Comparison of ENCODE assay signal across 1 cellular context in genomic region chr5:174094857-174095606, GRCh38.
TF ChIP-seq lines count a peak whose summit lies in the region.

No MANE protein-coding gene starts in this region.

TF ChIP-seq in H1, 55 proteins besides CTCF, POLR2A, EP300 and RAD21 (continued from another document):
- TF ChIP-seq RBBP5 (IDR thresholded peaks at IDR 0.05; ENCODE audit: borderline replicate concordance, low read depth, low read length) (no peak), TEAD4 (IDR thresholded peaks at IDR 0.05; ENCODE audit: low read depth, low read length) (no peak), KDM5A (IDR thresholded peaks at IDR 0.05; ENCODE audit: low read length) (no peak), RNF2 (IDR thresholded peaks at IDR 0.05; ENCODE audit: borderline replicate concordance, low read depth, low read length, missing control alignments, poor library complexity, severe bottlenecking) (no peak), YY1 (IDR thresholded peaks at IDR 0.05; ENCODE audit: low read depth, low read length) (no peak), GTF2F1 (IDR thresholded peaks at IDR 0.05; ENCODE audit: borderline replicate concordance, low read depth, low read length) (no peak), PHF8 (conservative IDR thresholded peaks at IDR 0.05; ENCODE audit: low read depth, low read length) (no peak), CREB1 (IDR thresholded peaks at IDR 0.05) (no peak), CBX5 (IDR thresholded peaks at IDR 0.05; ENCODE audit: low read depth, low read length) (no peak), BRCA1 (IDR thresholded peaks at IDR 0.05; ENCODE audit: low read depth, low read length) (no peak)
